8 cellular contexts compared by ENCODE assay signal in the genomic region with DNA sequence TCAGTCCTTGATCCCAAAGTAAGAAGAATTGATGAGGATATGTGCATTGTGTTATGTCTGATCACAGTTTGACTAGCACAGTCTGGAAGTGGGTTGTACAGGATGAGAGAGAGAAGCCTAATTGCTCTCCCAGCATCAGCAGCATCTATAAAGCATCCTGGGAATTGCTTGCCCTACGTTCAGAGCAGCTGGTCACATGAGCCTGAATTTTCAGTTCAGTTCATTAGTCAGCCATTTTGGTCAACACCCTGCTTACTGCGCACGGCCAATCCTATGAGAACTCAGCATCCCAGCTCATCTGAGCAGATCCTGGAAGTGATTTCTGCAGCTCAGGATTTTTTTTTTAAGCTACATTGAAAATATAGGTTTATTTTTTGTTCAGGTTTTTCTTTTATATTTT. TPM values are rescaled to one million over a fixed set of nuclear protein-coding genes. Genes with fewer than 3 reads are reported as not detected.
DNase-seq lines count a peak whose midpoint lies in the region; ATAC-seq, FAIRE-seq and TF ChIP-seq lines count a peak whose summit lies in the region.

A gene with protein sequence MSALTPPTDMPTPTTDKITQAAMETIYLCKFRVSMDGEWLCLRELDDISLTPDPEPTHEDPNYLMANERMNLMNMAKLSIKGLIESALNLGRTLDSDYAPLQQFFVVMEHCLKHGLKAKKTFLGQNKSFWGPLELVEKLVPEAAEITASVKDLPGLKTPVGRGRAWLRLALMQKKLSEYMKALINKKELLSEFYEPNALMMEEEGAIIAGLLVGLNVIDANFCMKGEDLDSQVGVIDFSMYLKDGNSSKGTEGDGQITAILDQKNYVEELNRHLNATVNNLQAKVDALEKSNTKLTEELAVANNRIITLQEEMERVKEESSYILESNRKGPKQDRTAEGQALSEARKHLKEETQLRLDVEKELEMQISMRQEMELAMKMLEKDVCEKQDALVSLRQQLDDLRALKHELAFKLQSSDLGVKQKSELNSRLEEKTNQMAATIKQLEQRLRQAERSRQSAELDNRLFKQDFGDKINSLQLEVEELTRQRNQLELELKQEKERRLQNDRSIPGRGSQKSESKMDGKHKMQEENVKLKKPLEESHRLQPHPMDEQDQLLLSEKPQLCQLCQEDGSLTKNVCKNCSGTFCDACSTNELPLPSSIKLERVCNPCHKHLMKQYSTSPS (plus strand): TSS at position 218 of the 400 bp plus-strand sequence. CDS start 610 bp downstream, outside the sequence.

- H3K9me3 Mint-ChIP-seq in activated T-helper 2 cell treated with anti-CD3 and anti-CD28 coated beads, Interferon-gamma antibody, Interleukin-2, Interleukin-4, amounts not matched to agents 10 μg/mL and 5 μg/mL and 100 μg/mL, durations not matched to agents 14 hours and 24 hours and 36 hours, result no peaks in the 10 kb centered on the region

- FAIRE-seq in GM12892 (lab: Jason Lieb, UNC), result no peak

- H3K36me3 Mint-ChIP-seq in activated T-helper 2 cell treated with anti-CD3 and anti-CD28 coated beads, Interferon-gamma antibody, Interleukin-2, Interleukin-4, amounts not matched to agents 10 μg/mL and 5 μg/mL and 100 μg/mL, durations not matched to agents 14 hours and 24 hours and 36 hours (ENCODE audit: low read depth), result no peaks in the 10 kb centered on the region

- H3K4me3 Mint-ChIP-seq in activated T-helper 2 cell treated with anti-CD3 and anti-CD28 coated beads, Interferon-gamma antibody, Interleukin-2, Interleukin-4, amounts not matched to agents 10 μg/mL and 5 μg/mL and 100 μg/mL, durations not matched to agents 14 hours and 24 hours and 36 hours (ENCODE audit: low read depth), result no peak within 1 kb of the TSS

- ATAC-seq in omental fat pad (ENCODE audit: low FRiP score), result peak; percentile 75

- H3K27me3 Mint-ChIP-seq in activated T-helper 2 cell treated with anti-CD3 and anti-CD28 coated beads, Interferon-gamma antibody, Interleukin-2, Interleukin-4, amounts not matched to agents 10 μg/mL and 5 μg/mL and 100 μg/mL, durations not matched to agents 14 hours and 24 hours and 36 hours (ENCODE audit: low read depth), result no peaks in the 10 kb centered on the region

- H3K27ac Mint-ChIP-seq in activated T-helper 2 cell treated with anti-CD3 and anti-CD28 coated beads, Interferon-gamma antibody, Interleukin-2, Interleukin-4, amounts not matched to agents 10 μg/mL and 5 μg/mL and 100 μg/mL, durations not matched to agents 14 hours and 24 hours and 36 hours, result no peak within 1 kb of the TSS

- TF ChIP-seq CTCF in omental fat pad (IDR thresholded peaks at IDR 0.05), result no peak

- peaks cover 21% of the 10 kb centered on the region for H3K4me1 Mint-ChIP-seq in activated T-helper 2 cell treated with anti-CD3 and anti-CD28 coated beads, Interferon-gamma antibody, Interleukin-2, Interleukin-4, amounts not matched to agents 10 μg/mL and 5 μg/mL and 100 μg/mL, durations not matched to agents 14 hours and 24 hours and 36 hours (ENCODE audit: low read depth)

- intact Hi-C loops in activated T-helper 2 cell treated with anti-CD3 and anti-CD28 coated beads, Interferon-gamma antibody, Interleukin-2, Interleukin-4, amounts not matched to agents 10 μg/mL and 5 μg/mL and 100 μg/mL, durations not matched to agents 14 hours and 24 hours and 36 hours (cut with micrococcal nuclease), result no loop called here

- DNase-seq in DMS 273 treated with DMSO at 0.1 percent for 48 hours (lab: John Stamatoyannopoulos, UW) (peak; percentile 4), NCI-H187 (lab: John Stamatoyannopoulos, UW) (peak; percentile 58 to 75), glomerular visceral epithelial cell (ENCODE audit: extremely low spot score) (peak; percentile 57), omental fat pad (ENCODE audit: low spot score) (no peak), GM12892 (ENCODE audit: insufficient read length) (no peak)
- DNase-seq in activated T-helper 2 cell treated with anti-CD3 and anti-CD28 coated beads, Interferon-gamma antibody, Interleukin-2, Interleukin-4, amounts not matched to agents 10 μg/mL and 5 μg/mL and 100 μg/mL, durations not matched to agents 14 hours and 24 hours and 36 hours (ENCODE audit: low spot score), result no peak
- DNase-seq in central memory CD4-positive, alpha-beta T cell, result no peak
- no peak for DNase-seq in activated T-cell treated with anti-CD3 and anti-CD28 coated beads, Interleukin-2, amount 50 U/mL, for 1 hour

- TF ChIP-seq POLR2A in GM12892 (IDR thresholded peaks at IDR 0.05; ENCODE audit: low read depth, low read length), result no peak

RNA-seq across cellular contexts. Expression of the gene that starts here (rescaled TPM):
- 20.5 and 22.3 TPM in 2 replicates for total RNA-seq in activated T-helper 2 cell treated with anti-CD3 and anti-CD28 coated beads, Interferon-gamma antibody, Interleukin-2, Interleukin-4, amounts not matched to agents 10 μg/mL and 5 μg/mL and 100 μg/mL, durations not matched to agents 14 hours and 24 hours and 36 hours
- total RNA-seq in omental fat pad, result 10 to 100 TPM; 34.2 to 92.8 (median 64.0) TPM
- polyA plus RNA-seq in GM12892 (2012; ENCODE audit: missing spikeins), result 8.2 TPM

Comparison
In these comparisons a context has a peak if more than half of its experiments do, and no peak if none do; other contexts are left out.
1. DNase-seq: peak in DMS 273 treated with DMSO at 0.1 percent for 48 hours (single experiment), NCI-H187 (2 of 2) and glomerular visceral epithelial cell (single experiment); none in activated T-helper 2 cell treated with anti-CD3 and anti-CD28 coated beads, Interferon-gamma antibody, Interleukin-2, Interleukin-4, amounts not matched to agents 10 μg/mL and 5 μg/mL and 100 μg/mL, durations not matched to agents 14 hours and 24 hours and 36 hours (single experiment), omental fat pad (single experiment), central memory CD4-positive, alpha-beta T cell (single experiment), GM12892 (single experiment) and activated T-cell treated with anti-CD3 and anti-CD28 coated beads, Interleukin-2, amount 50 U/mL, for 1 hour (single experiment).